8 cellular contexts compared by ENCODE assay signal in the genomic region with DNA sequence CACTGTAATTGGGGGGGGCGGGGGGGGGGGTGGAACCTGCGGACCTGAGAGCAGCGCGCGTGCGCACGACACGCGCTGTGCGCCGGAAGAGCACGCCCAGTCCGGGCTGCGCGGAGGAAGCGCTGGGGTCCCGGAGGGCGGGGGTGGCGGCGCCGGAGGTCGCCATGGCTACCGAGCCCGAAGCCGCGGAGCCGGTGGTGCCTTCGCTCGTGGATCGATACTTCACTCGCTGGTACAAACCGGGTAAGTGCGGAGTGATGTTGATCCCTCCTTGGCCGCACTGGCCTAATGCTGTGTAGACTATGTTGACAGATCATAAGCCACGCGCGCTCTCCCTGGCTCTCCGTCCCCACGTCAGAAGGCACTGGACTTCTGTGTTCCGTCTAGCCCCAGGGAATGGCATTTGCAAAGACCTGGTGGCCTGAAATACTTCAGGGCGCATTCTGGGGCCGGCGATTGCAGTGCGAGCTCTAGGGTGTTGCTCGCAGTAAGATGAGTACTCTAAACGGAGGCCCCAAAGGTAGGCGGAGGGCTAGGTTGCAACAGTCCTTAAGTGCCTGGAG. TPM values are rescaled to one million over a fixed set of nuclear protein-coding genes. Genes with fewer than 3 reads are reported as not detected.
DNase-seq lines count a peak whose midpoint lies in the region; ATAC-seq, FAIRE-seq and TF ChIP-seq lines count a peak whose summit lies in the region.

Gene ABITRAM, plus strand, starts transcription at position 78 of the 563 bp plus-strand sequence. Its CDS starts 87 bp downstream, at position 165.

- no peaks in the 10 kb centered on the region for H3K9me3 Mint-ChIP-seq in WTC11

- H3K27ac ChIP-seq in A673 (ENCODE audit: low read depth, low read length, poor library complexity, severe bottlenecking) = peak within 1 kb of the TSS; percentile 89
- peak within 1 kb of the TSS; percentile 85 to 95 for H3K27ac ChIP-seq in kidney (ENCODE audit: low read depth in 2 of 2, low read length in 2 of 2)

- POLR2A ChIA-PET in A673 (lab: Charles Lee; ENCODE audit: low non-redundant PET) (no interaction called here), WTC11 (lab: Charles Lee) (no interaction called here)

- ATAC-seq in GM18520 (IDR thresholded peaks at IDR 0.05; ENCODE audit: unreplicated experiment) (peak; percentile 71), HG03066 (IDR thresholded peaks at IDR 0.05; ENCODE audit: low read depth, unreplicated experiment) (peak; percentile 82), WTC11 (peak; percentile 78)

- H3K4me1 ChIP-seq in A673 (ENCODE audit: insufficient read depth, low read length, poor library complexity, severe bottlenecking) (peaks cover 8% of the 10 kb centered on the region), kidney (ENCODE audit: control insufficient read depth in 1 of 2, insufficient read depth in 1 of 2, low read depth in 1 of 2, low read length in 2 of 2) (peaks cover 8 to 10% of the 10 kb centered on the region in 2 donors)

- H3K27me3 ChIP-seq in A673 (replicated peaks; ENCODE audit: insufficient read depth, low read depth, low read length, poor library complexity) = no peaks in the 10 kb centered on the region

- H3K27me3 Mint-ChIP-seq in WTC11 (ENCODE audit: low read depth) = no peaks in the 10 kb centered on the region

- no peak for TF ChIP-seq CTCF in A673 (conservative IDR thresholded peaks at IDR 0.05; ENCODE audit: low read depth, low read length)
- no peak for TF ChIP-seq CTCF in WTC11 (IDR thresholded peaks at IDR 0.05)
- TF ChIP-seq CTCF in kidney (IDR thresholded peaks at IDR 0.05; ENCODE audit: borderline replicate concordance, extremely low read depth, insufficient read depth) = no peak

- TSS peak; percentile 50 for BruUV-seq in A673 (replicated peaks; lab: Mats Ljungman, UMichigan)

- CTCF ChIA-PET in A673 (lab: Charles Lee) (no interaction called here), WTC11 (lab: Charles Lee) (interaction anchor here (1.6 kb wide), 1 partner anchor 20 kb away, joined by 4 read pairs; no protein-coding TSS in a partner anchor)

- DNase-seq in A673 (ENCODE audit: low spot score) = peak; percentile 90
- peak; percentile 76 for DNase-seq in NCI-H2171 (lab: John Stamatoyannopoulos, UW)
- DNase-seq in WTC11 (ENCODE audit: low spot score) = peak; percentile 74
- DNase-seq in cerebellar cortex (ENCODE audit: low spot score) = peak; percentile 79
- DNase-seq in kidney = peak; percentile 93
- peak; percentile 56 to 62 for DNase-seq in stimulated activated CD4-positive, alpha-beta T cell treated with anti-CD3 and anti-CD28 coated beads, Interleukin-15, amount 100 ng/mL, for 1 hour (ENCODE audit: low read depth in 1 of 2, low spot score in 1 of 2)

- intact Hi-C loops in A673 (cut with micrococcal nuclease; ENCODE audit: unreplicated experiment) (no loop called here), kidney (cut with DNase I) (no loop called here)

- no peak for FAIRE-seq in kidney (lab: Jason Lieb, UNC)

- H3K4me3 ChIP-seq in A673 (ENCODE audit: low read depth, low read length, poor library complexity, severe bottlenecking) (peak within 1 kb of the TSS; percentile 79), kidney (ENCODE audit: low read length in 2 of 2) (peak within 1 kb of the TSS; percentile 85 to 100)

- peaks cover 13% of the 10 kb centered on the region for H3K4me1 Mint-ChIP-seq in WTC11

- H3K36me3 ChIP-seq in A673 (ENCODE audit: insufficient read depth, low read length, poor library complexity, severe bottlenecking) = peaks cover 17% of the 10 kb centered on the region
- H3K36me3 ChIP-seq in kidney (ENCODE audit: control insufficient read depth in 1 of 2, insufficient read depth in 2 of 2, low read length in 2 of 2) = peaks cover under 1 to 2% of the 10 kb centered on the region in 2 donors

- H3K9ac ChIP-seq in kidney (ENCODE audit: low read length in 2 of 2) = peak within 1 kb of the TSS; percentile 92 to 95

- peak within 1 kb of the TSS; percentile 97 for H3K4me3 Mint-ChIP-seq in WTC11

- peak within 1 kb of the TSS; percentile 99 for H3K27ac Mint-ChIP-seq in WTC11

- peaks cover 8% of the 10 kb centered on the region for H3K36me3 Mint-ChIP-seq in WTC11

- H3K9me3 ChIP-seq in A673 (ENCODE audit: low read depth, low read length, poor library complexity, severe bottlenecking) (no peaks in the 10 kb centered on the region), kidney (ENCODE audit: control insufficient read depth in 1 of 2, low read length in 2 of 2) (no peaks in the 10 kb centered on the region)

TF ChIP-seq in WTC11, 78 proteins besides CTCF, POLR2A, EP300 and RAD21 (continues in another document):
- TF ChIP-seq NR1H2 (CRISPR knock-in tag; IDR thresholded peaks at IDR 0.05) (no peak), SP1 (CRISPR knock-in tag; conservative IDR thresholded peaks at IDR 0.05) (peak; percentile 76), EMX1 (CRISPR knock-in tag; IDR thresholded peaks at IDR 0.05) (no peak), ZNF138 (CRISPR knock-in tag; conservative IDR thresholded peaks at IDR 0.05) (no peak), NR3C1 (CRISPR knock-in tag; conservative IDR thresholded peaks at IDR 0.05; ENCODE audit: low read depth) (no peak), RORB (CRISPR knock-in tag; IDR thresholded peaks at IDR 0.05) (no peak), MYBL2 (CRISPR knock-in tag; IDR thresholded peaks at IDR 0.05) (0 out of 2 replicates have a peak, but pooled peaks have one; percentile 1), ATF3 (CRISPR knock-in tag; conservative IDR thresholded peaks at IDR 0.05) (no peak), ZBTB21 (CRISPR knock-in tag; IDR thresholded peaks at IDR 0.05; ENCODE audit: borderline replicate concordance) (no peak), ETV6 (CRISPR knock-in tag; IDR thresholded peaks at IDR 0.05) (0 out of 2 replicates have a peak, but pooled peaks have one; percentile 16), NFE2L1 (CRISPR knock-in tag; IDR thresholded peaks at IDR 0.05) (no peak), SOX15 (CRISPR knock-in tag; IDR thresholded peaks at IDR 0.05) (no peak)
- TF ChIP-seq, protein P1, sequence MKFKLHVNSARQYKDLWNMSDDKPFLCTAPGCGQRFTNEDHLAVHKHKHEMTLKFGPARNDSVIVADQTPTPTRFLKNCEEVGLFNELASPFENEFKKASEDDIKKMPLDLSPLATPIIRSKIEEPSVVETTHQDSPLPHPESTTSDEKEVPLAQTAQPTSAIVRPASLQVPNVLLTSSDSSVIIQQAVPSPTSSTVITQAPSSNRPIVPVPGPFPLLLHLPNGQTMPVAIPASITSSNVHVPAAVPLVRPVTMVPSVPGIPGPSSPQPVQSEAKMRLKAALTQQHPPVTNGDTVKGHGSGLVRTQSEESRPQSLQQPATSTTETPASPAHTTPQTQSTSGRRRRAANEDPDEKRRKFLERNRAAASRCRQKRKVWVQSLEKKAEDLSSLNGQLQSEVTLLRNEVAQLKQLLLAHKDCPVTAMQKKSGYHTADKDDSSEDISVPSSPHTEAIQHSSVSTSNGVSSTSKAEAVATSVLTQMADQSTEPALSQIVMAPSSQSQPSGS (CRISPR knock-in tag; IDR thresholded peaks at IDR 0.05; ENCODE audit: borderline replicate concordance, low read depth) = no peak
- TF ChIP-seq, protein P2, sequence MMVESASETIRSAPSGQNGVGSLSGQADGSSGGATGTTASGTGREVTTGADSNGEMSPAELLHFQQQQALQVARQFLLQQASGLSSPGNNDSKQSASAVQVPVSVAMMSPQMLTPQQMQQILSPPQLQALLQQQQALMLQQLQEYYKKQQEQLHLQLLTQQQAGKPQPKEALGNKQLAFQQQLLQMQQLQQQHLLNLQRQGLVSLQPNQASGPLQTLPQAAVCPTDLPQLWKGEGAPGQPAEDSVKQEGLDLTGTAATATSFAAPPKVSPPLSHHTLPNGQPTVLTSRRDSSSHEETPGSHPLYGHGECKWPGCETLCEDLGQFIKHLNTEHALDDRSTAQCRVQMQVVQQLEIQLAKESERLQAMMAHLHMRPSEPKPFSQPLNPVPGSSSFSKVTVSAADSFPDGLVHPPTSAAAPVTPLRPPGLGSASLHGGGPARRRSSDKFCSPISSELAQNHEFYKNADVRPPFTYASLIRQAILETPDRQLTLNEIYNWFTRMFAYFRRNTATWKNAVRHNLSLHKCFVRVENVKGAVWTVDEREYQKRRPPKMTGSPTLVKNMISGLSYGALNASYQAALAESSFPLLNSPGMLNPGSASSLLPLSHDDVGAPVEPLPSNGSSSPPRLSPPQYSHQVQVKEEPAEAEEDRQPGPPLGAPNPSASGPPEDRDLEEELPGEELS (CRISPR knock-in tag; IDR thresholded peaks at IDR 0.05) = no peak
- TF ChIP-seq, protein P3, sequence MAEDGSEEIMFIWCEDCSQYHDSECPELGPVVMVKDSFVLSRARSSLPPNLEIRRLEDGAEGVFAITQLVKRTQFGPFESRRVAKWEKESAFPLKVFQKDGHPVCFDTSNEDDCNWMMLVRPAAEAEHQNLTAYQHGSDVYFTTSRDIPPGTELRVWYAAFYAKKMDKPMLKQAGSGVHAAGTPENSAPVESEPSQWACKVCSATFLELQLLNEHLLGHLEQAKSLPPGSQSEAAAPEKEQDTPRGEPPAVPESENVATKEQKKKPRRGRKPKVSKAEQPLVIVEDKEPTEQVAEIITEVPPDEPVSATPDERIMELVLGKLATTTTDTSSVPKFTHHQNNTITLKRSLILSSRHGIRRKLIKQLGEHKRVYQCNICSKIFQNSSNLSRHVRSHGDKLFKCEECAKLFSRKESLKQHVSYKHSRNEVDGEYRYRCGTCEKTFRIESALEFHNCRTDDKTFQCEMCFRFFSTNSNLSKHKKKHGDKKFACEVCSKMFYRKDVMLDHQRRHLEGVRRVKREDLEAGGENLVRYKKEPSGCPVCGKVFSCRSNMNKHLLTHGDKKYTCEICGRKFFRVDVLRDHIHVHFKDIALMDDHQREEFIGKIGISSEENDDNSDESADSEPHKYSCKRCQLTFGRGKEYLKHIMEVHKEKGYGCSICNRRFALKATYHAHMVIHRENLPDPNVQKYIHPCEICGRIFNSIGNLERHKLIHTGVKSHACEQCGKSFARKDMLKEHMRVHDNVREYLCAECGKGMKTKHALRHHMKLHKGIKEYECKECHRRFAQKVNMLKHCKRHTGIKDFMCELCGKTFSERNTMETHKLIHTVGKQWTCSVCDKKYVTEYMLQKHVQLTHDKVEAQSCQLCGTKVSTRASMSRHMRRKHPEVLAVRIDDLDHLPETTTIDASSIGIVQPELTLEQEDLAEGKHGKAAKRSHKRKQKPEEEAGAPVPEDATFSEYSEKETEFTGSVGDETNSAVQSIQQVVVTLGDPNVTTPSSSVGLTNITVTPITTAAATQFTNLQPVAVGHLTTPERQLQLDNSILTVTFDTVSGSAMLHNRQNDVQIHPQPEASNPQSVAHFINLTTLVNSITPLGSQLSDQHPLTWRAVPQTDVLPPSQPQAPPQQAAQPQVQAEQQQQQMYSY (CRISPR knock-in tag; IDR thresholded peaks at IDR 0.05) = 0 out of 2 replicates have a peak, but pooled peaks have one; percentile 26

RNA-seq across cellular contexts. Expression of gene ABITRAM, which starts in this region (rescaled TPM):
- 20.2 and 20.7 TPM in 2 replicates for total RNA-seq in A673 (2021)
- 4.6 to 6.5 TPM (median 6.0 TPM) in 3 replicates for total RNA-seq in WTC11 (2021)
- total RNA-seq in kidney = 11.7 TPM
- 13.6 TPM for polyA plus RNA-seq in kidney (ENCODE audit: insufficient read depth, low read depth, low replicate concordance)

Comparison
In these comparisons a context has a peak if more than half of its experiments do, and no peak if none do; other contexts are left out.
1. Peak in every context shown above with its lines: DNase-seq, ATAC-seq, H3K4me3 ChIP-seq and H3K27ac ChIP-seq.